26 cellular contexts compared by ENCODE assay signal in the genomic region with DNA sequence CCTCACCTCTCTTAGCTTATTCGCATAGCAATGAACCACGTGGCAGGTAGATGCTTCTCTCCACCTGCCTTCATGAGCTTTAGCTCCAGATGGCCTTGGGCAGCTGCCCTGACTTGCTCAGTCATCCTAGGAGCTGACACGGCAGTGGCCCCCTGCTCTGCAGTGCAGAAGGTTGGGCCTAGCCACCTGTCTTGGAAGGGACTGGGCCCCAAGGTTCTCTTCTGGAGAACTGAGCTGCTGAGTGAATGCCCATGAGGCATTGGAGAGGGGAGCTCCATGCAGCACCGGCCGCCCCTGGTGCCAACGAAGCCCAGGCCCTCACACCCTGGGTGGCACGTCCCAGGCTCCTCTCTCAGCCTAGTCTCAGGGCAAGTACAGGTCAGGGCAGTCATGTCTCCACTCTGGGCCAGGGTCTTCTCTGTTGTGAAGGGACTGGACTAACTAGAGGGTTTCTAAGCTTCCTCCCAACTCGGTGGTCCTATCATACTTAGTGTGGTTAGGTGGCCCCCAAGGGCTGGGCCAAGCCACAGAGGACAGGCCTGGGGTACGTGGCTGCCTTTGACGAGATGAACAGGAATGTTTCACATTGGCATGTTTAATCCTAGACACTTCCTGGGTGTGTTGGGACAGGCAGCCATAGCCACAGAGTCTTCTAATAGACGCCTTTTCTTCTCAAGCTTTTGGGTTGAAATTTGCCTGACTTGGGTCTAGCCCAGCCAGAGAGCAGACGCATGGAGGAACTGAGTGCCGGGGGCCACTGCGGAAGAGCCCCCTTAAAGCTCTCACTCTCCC. TPM values are rescaled to one million over a fixed set of nuclear protein-coding genes. Genes with fewer than 3 reads are reported as not detected.
A peak's percentile ranks its signal among the peaks of the same experiment; 100 is the strongest.
DNase-seq lines count a peak whose midpoint lies in the region; TF ChIP-seq lines count a peak whose summit lies in the region.
"Had no signal": no experiment of that assay in that cellular context is flagged by ENCODE, and none has a peak within 500 bp of the region (broad histone marks: within the 10 kb centered on the region; RNA-seq: fewer than 3 reads in every experiment).

No MANE protein-coding gene starts in this region.

- H3K4me3 Mint-ChIP-seq in chondrocyte (ENCODE audit: unreplicated experiment) = no peak overlapping the region
- H3K4me3 Mint-ChIP-seq: B cell; CD8-positive, alpha-beta T cell; GM23338; H9; IgD-negative memory B cell had no signal

- no peaks in the 10 kb centered on the region for H3K27me3 Mint-ChIP-seq in chondrocyte (ENCODE audit: low read depth)
- H3K27me3 Mint-ChIP-seq: B cell had no signal

- no peaks in the 10 kb centered on the region for H3K4me1 ChIP-seq in OCI-LY7 (ENCODE audit: insufficient read depth, low read length, poor library complexity, severe bottlenecking)
- H3K4me1 ChIP-seq: A549 had no signal

- H3K9me2 ChIP-seq in OCI-LY7 (ENCODE audit: insufficient read depth, low read length) = no peaks in the 10 kb centered on the region

- H2AFZ ChIP-seq in OCI-LY7 (ENCODE audit: low read length) = no peak overlapping the region
- H2AFZ ChIP-seq: GM23338 had no signal

- POLR2A ChIA-PET in OCI-LY7 (lab: Charles Lee) = interaction anchor here (0.6 kb wide), 1 partner anchor 262 kb away, joined by 3 read pairs; no protein-coding TSS in a partner anchor

- H3K36me3 Mint-ChIP-seq in chondrocyte (ENCODE audit: low read depth) = no peaks in the 10 kb centered on the region
- H3K36me3 Mint-ChIP-seq: CD8-positive, alpha-beta T cell; IgD-negative memory B cell had no signal

- DNase-seq in DMS 273 (lab: John Stamatoyannopoulos, UW; ENCODE audit: unreplicated experiment) (peak; percentile 65), G401 (ENCODE audit: low spot score) (peak; percentile 67), RPMI8226 (peak; percentile 64), chondrocyte (ENCODE audit: low spot score) (no peak), NCI-H2227 (lab: John Stamatoyannopoulos, UW; ENCODE audit: unreplicated experiment) (no peak), OCI-LY7 (ENCODE audit: low spot score) (no peak), NCI-H2227 treated with DMSO at 0.1 percent for 48 hours (lab: John Stamatoyannopoulos, UW) (no peak), LoVo (ENCODE audit: low spot score) (no peak)
- DNase-seq: Caco-2; CD8-positive, alpha-beta T cell; H9; NCI-H1092 treated with DMSO at 0.1 percent for 48 hours; NCI-H1436; NCI-H187; NCI-H2081 treated with DMSO at 0.1 percent for 48 hours; NCI-H446 treated with DMSO at 0.1 percent for 48 hours; NCI-H526; NCI-H82; SIG-M5 had no signal

- H3K79me2 ChIP-seq in OCI-LY7 (ENCODE audit: insufficient read depth, low read depth, low read length) = no peaks in the 10 kb centered on the region

- no peaks in the 10 kb centered on the region for H3K4me1 Mint-ChIP-seq in chondrocyte (ENCODE audit: low read depth)
- H3K4me1 Mint-ChIP-seq: GM23338 had no signal

- H3K4me2 ChIP-seq in OCI-LY7 (ENCODE audit: low read length) = no peak overlapping the region
- H3K4me2 ChIP-seq: A549, GM23338 had no signal

- H3K4me3 ChIP-seq in OCI-LY7 (ENCODE audit: low read depth, low read length, poor library complexity, severe bottlenecking) = no peak overlapping the region
- H3K4me3 ChIP-seq: A549, GM23338, SK-N-MC had no signal

- no peak overlapping the region for H3K27ac ChIP-seq in OCI-LY7 (ENCODE audit: low read depth, low read length, poor library complexity, severe bottlenecking)
- H3K27ac ChIP-seq: A549, C4-2B, SK-N-MC had no signal

- peak overlapping the region; percentile 10 for H3K27ac Mint-ChIP-seq in chondrocyte (ENCODE audit: unreplicated experiment)
- H3K27ac Mint-ChIP-seq: B cell; CD8-positive, alpha-beta T cell; GM23338; IgD-negative memory B cell had no signal

- intact Hi-C loops in OCI-LY7 (cut with micrococcal nuclease; ENCODE audit: unreplicated experiment) = no loop called here

- H4K20me1 ChIP-seq in OCI-LY7 (ENCODE audit: insufficient read depth, low read length) = no peaks in the 10 kb centered on the region

- no peaks in the 10 kb centered on the region for H3K9me3 ChIP-seq in OCI-LY7 (ENCODE audit: low read length)
- H3K9me3 ChIP-seq: A549, Caco-2 had no signal

- in situ Hi-C loops in G401 (cut with HindIII; ENCODE audit: low sequenced_read_pairs) = loop anchor here (25.0 kb wide), 1 partner anchor 150 kb away; no protein-coding TSS in a partner anchor

- TF ChIP-seq CTCF in chondrocyte (IDR thresholded peaks at IDR 0.05) (no peak), OCI-LY7 (conservative IDR thresholded peaks at IDR 0.05; ENCODE audit: low read length) (no peak)

- BruUV-seq in OCI-LY7 (replicated peaks; lab: Mats Ljungman, UMichigan) = no TSS peak

- CTCF ChIA-PET in OCI-LY7 (lab: Charles Lee; ENCODE audit: unreplicated experiment) = no interaction called here

- no peaks in the 10 kb centered on the region for H3K36me3 ChIP-seq in OCI-LY7 (ENCODE audit: insufficient read depth, low read length)

- H3K9me3 Mint-ChIP-seq in chondrocyte (ENCODE audit: low read depth) = no peaks in the 10 kb centered on the region
- H3K9me3 Mint-ChIP-seq: CD8-positive, alpha-beta T cell; GM23338; H9; IgD-negative memory B cell had no signal

RNA-seq across cellular contexts. Expression of a gene that starts 47.9 kb away (rescaled TPM):
- total RNA-seq in G401 (2014; rRNA removed; shearing (Covaris generic)) = 34.2 and 44.2 TPM in 2 replicates
- 0.08 to 0.22 TPM in 2 of 3 replicates, not detected in the other for total RNA-seq in chondrocyte
- not detected in 2 replicates for total RNA-seq in OCI-LY7 (2014; rRNA removed; shearing (Covaris generic))
- total RNA-seq in OCI-LY7 (2022) = not detected in 2 replicates
- total RNA-seq: B cell; CD8-positive, alpha-beta T cell; GM23338; H9; T-helper 1 cell treated with Interleukin-12 subunit alpha and Interleukin-12 subunit beta and Interleukin-4 antibody, amounts not matched to agents 30 ng/mL and 1 ng/mL, for 36 hours had no signal

Comparison
In these comparisons a context has a peak if more than half of its experiments do, and no peak if none do; other contexts are left out.
1. DNase-seq: peak in DMS 273 (single experiment), G401 (single experiment) and RPMI8226 (single experiment); none in chondrocyte (single experiment), NCI-H2227 (single experiment), OCI-LY7 (single experiment), NCI-H2227 treated with DMSO at 0.1 percent for 48 hours (single experiment) and LoVo (single experiment).
2. RNA of a gene that starts 47.9 kb away (total RNA-seq): 34.2 to 44.2 TPM in G401; 0.08 to 0.22 TPM in chondrocyte and not detected in OCI-LY7; every median in the first group is over 10 times any median in the second.